ENCODE assay signal across 1 cellular context in the genomic region with DNA sequence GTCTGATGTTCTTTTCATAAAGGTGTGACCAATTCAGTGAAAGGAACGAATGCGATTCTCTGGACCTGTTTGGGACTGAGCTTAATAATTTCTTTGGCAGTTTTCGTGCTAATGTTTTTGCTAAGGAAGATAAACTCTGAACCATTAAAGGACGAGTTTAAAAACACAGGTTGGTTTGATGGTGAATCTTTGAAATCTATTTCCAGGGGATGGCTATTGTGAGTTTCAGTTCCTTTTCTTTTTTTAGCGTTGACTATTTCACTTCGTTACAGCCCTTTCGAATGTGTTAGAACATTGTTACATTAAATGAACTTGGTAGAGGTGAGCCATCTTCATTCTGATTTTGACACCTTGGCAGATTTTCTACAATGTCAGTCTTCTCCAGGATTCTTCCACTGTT.
TF ChIP-seq lines count a peak whose summit lies in the region.

No MANE protein-coding gene starts in this region.

TF ChIP-seq in IMR-90, 13 proteins besides CTCF, POLR2A, EP300 and RAD21 (continued from another document):
- TF ChIP-seq MAFK (IDR thresholded peaks at IDR 0.05; ENCODE audit: low read depth, low read length): no peak
- TF ChIP-seq, protein P1, sequence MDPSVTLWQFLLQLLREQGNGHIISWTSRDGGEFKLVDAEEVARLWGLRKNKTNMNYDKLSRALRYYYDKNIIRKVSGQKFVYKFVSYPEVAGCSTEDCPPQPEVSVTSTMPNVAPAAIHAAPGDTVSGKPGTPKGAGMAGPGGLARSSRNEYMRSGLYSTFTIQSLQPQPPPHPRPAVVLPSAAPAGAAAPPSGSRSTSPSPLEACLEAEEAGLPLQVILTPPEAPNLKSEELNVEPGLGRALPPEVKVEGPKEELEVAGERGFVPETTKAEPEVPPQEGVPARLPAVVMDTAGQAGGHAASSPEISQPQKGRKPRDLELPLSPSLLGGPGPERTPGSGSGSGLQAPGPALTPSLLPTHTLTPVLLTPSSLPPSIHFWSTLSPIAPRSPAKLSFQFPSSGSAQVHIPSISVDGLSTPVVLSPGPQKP (IDR thresholded peaks at IDR 0.05; ENCODE audit: borderline replicate concordance, low read depth, low read length): no peak
- no peak for TF ChIP-seq SMC3 (IDR thresholded peaks at IDR 0.05; ENCODE audit: low read depth, low read length)
